ENCODE assay signal across 20 cellular contexts in genomic region chr3:53264718-53265117, GRCh38. TPM values are rescaled to one million over a fixed set of nuclear protein-coding genes. Genes with fewer than 3 reads are reported as not detected.
DNase-seq lines count a peak whose midpoint lies in the region; ATAC-seq and TF ChIP-seq lines count a peak whose summit lies in the region.
"Had no signal": no experiment of that assay in that cellular context is flagged by ENCODE, and none has a peak within 500 bp of the region (broad histone marks: within the 10 kb centered on the region; RNA-seq: fewer than 3 reads in every experiment).

No MANE protein-coding gene starts in this region.

- peaks cover 3% of the 10 kb centered on the region for H3K4me1 Mint-ChIP-seq in activated CD4-positive, alpha-beta T cell treated with anti-CD3 and anti-CD28 coated beads, Interleukin-2, amount 10 ng/mL, durations not matched to agents 24 days and 14 days
- no peaks in the 10 kb centered on the region for H3K4me1 Mint-ChIP-seq in activated CD4-positive, alpha-beta T cell treated with anti-CD3 and anti-CD28 coated beads for 36 hours

- H3K9me3 Mint-ChIP-seq in activated CD4-positive, alpha-beta T cell treated with anti-CD3 and anti-CD28 coated beads, Interleukin-2, amount 10 ng/mL, durations not matched to agents 24 days and 14 days: no peaks in the 10 kb centered on the region
- no peaks in the 10 kb centered on the region for H3K9me3 Mint-ChIP-seq in activated CD4-positive, alpha-beta T cell treated with anti-CD3 and anti-CD28 coated beads for 36 hours (ENCODE audit: low read depth)
- H3K9me3 Mint-ChIP-seq: activated naive CD4-positive, alpha-beta T cell treated with anti-CD3 and anti-CD28 coated beads for 36 hours had no signal

- no peaks in the 10 kb centered on the region for H3K27me3 ChIP-seq in ascending aorta
- H3K27me3 ChIP-seq: BLaER1, testis had no signal

- TF ChIP-seq CTCF in mucosa of descending colon (IDR thresholded peaks at IDR 0.05) (no peak), ascending aorta (IDR thresholded peaks at IDR 0.05) (no peak)

- H3K9me3 ChIP-seq in mucosa of descending colon: no peaks in the 10 kb centered on the region
- H3K9me3 ChIP-seq in ascending aorta: no peaks in the 10 kb centered on the region
- H3K9me3 ChIP-seq: BLaER1, testis had no signal

- CTCF ChIA-PET in activated CD4-positive, alpha-beta T cell treated with anti-CD3 and anti-CD28 coated beads for 36 hours (lab: Charles Lee): no interaction called here

- peaks cover under 1% of the 10 kb centered on the region for H3K4me1 ChIP-seq in mucosa of descending colon (ENCODE audit: low read depth)
- peaks cover 5% of the 10 kb centered on the region in 2 donors for H3K4me1 ChIP-seq in ascending aorta

- intact Hi-C loops in activated CD4-positive, alpha-beta T cell treated with anti-CD3 and anti-CD28 coated beads, Interleukin-2, amount 10 ng/mL, durations not matched to agents 24 days and 14 days (cut with micrococcal nuclease): no loop called here
- intact Hi-C loops in activated CD4-positive, alpha-beta T cell treated with anti-CD3 and anti-CD28 coated beads for 36 hours (cut with DNase I, micrococcal nuclease): no loop called here
- intact Hi-C loops in mucosa of descending colon (cut with DNase I, micrococcal nuclease) (no loop called here), ascending aorta (cut with DNase I) (no loop called here)

- POLR2A ChIA-PET in activated CD4-positive, alpha-beta T cell treated with anti-CD3 and anti-CD28 coated beads for 36 hours (lab: Charles Lee): no interaction called here

- no peak overlapping the region for H3K4me3 ChIP-seq in mucosa of descending colon
- no peak overlapping the region for H3K4me3 ChIP-seq in ascending aorta
- H3K4me3 ChIP-seq: BLaER1, skin epidermis, testis had no signal

- no peak overlapping the region for H3K27ac Mint-ChIP-seq in activated CD4-positive, alpha-beta T cell treated with anti-CD3 and anti-CD28 coated beads, Interleukin-2, amount 10 ng/mL, durations not matched to agents 24 days and 14 days
- H3K27ac Mint-ChIP-seq in activated CD4-positive, alpha-beta T cell treated with anti-CD3 and anti-CD28 coated beads for 36 hours: no peak overlapping the region
- H3K27ac Mint-ChIP-seq: activated naive CD4-positive, alpha-beta T cell treated with anti-CD3 and anti-CD28 coated beads for 36 hours had no signal

- DNase-seq in activated CD4-positive, alpha-beta T cell treated with anti-CD3 and anti-CD28 coated beads, Interleukin-2, amount 10 ng/mL, durations not matched to agents 24 days and 14 days: peak; percentile 52
- DNase-seq in activated CD4-positive, alpha-beta T cell treated with anti-CD3 and anti-CD28 coated beads for 36 hours: no peak
- DNase-seq in mucosa of descending colon: no peak
- peak; percentile 70 for DNase-seq in ureter (ENCODE audit: low spot score)
- DNase-seq in NCI-H524 treated with DMSO at 0.1 percent for 48 hours (lab: John Stamatoyannopoulos, UW): no peak
- DNase-seq in ascending aorta (ENCODE audit: low spot score in 2 of 2): no peak
- DNase-seq: 8988T; activated naive CD4-positive, alpha-beta T cell treated with anti-CD3 and anti-CD28 coated beads for 36 hours; dermis blood vessel endothelial cell; IMR-90; islet precursor cell; NCI-H510A treated with DMSO at 0.1 percent for 48 hours; stimulated activated CD4-positive, alpha-beta T cell treated with anti-CD3 and anti-CD28 coated beads, Interleukin-4, amount 100 ng/mL, for 4 hours; stimulated activated CD8-positive, alpha-beta memory T cell treated with anti-CD3 and anti-CD28 coated beads, Interleukin-4, amount 100 ng/mL, for 48 hours; testis had no signal

- no peak for ATAC-seq in activated CD4-positive, alpha-beta T cell treated with anti-CD3 and anti-CD28 coated beads for 36 hours
- ATAC-seq in esophagus mucosa (peak; percentile 64), mucosa of descending colon (peak; percentile 9), HG02678 (IDR thresholded peaks at IDR 0.05; ENCODE audit: unreplicated experiment) (no peak)
- ATAC-seq: Panc1 had no signal

- H3K36me3 ChIP-seq in mucosa of descending colon (ENCODE audit: low read depth): no peaks in the 10 kb centered on the region
- no peaks in the 10 kb centered on the region for H3K36me3 ChIP-seq in ascending aorta
- H3K36me3 ChIP-seq: BLaER1 had no signal

- H3K36me3 Mint-ChIP-seq in activated CD4-positive, alpha-beta T cell treated with anti-CD3 and anti-CD28 coated beads, Interleukin-2, amount 10 ng/mL, durations not matched to agents 24 days and 14 days (ENCODE audit: low read depth): no peaks in the 10 kb centered on the region
- H3K36me3 Mint-ChIP-seq in activated CD4-positive, alpha-beta T cell treated with anti-CD3 and anti-CD28 coated beads for 36 hours (ENCODE audit: low read depth): no peaks in the 10 kb centered on the region

- no peak overlapping the region for H3K4me3 Mint-ChIP-seq in activated CD4-positive, alpha-beta T cell treated with anti-CD3 and anti-CD28 coated beads, Interleukin-2, amount 10 ng/mL, durations not matched to agents 24 days and 14 days
- H3K4me3 Mint-ChIP-seq in activated CD4-positive, alpha-beta T cell treated with anti-CD3 and anti-CD28 coated beads for 36 hours: no peak overlapping the region
- H3K4me3 Mint-ChIP-seq: activated naive CD4-positive, alpha-beta T cell treated with anti-CD3 and anti-CD28 coated beads for 36 hours had no signal

- no peak overlapping the region for H3K27ac ChIP-seq in ascending aorta
- H3K27ac ChIP-seq: BLaER1, skin epidermis, testis had no signal

- H3K27me3 Mint-ChIP-seq in activated CD4-positive, alpha-beta T cell treated with anti-CD3 and anti-CD28 coated beads, Interleukin-2, amount 10 ng/mL, durations not matched to agents 24 days and 14 days: peaks cover 4% of the 10 kb centered on the region
- H3K27me3 Mint-ChIP-seq in activated CD4-positive, alpha-beta T cell treated with anti-CD3 and anti-CD28 coated beads for 36 hours: no peaks in the 10 kb centered on the region

RNA-seq across cellular contexts. Expression of gene TKT, which starts 8.9 kb away (rescaled TPM):
- 377 and 379 TPM in 2 replicates for total RNA-seq in activated CD4-positive, alpha-beta T cell treated with anti-CD3 and anti-CD28 coated beads, Interleukin-2, amount 10 ng/mL, durations not matched to agents 24 days and 14 days
- 100 to 1,000 TPM; 320 to 418 TPM for total RNA-seq in activated CD4-positive, alpha-beta T cell treated with anti-CD3 and anti-CD28 coated beads for 36 hours
- total RNA-seq in esophagus mucosa: 379 TPM
- 100 to 1,000 TPM; 180 to 260 (median 226) TPM for total RNA-seq in mucosa of descending colon
- total RNA-seq in ureter: 194 TPM
- total RNA-seq in ascending aorta: 219 TPM

Comparison
In these comparisons a context has a peak if more than half of its experiments do, and no peak if none do; other contexts are left out.
1. DNase-seq: peak in activated CD4-positive, alpha-beta T cell treated with anti-CD3 and anti-CD28 coated beads, Interleukin-2, amount 10 ng/mL, durations not matched to agents 24 days and 14 days (single experiment) and ureter (single experiment); none in activated CD4-positive, alpha-beta T cell treated with anti-CD3 and anti-CD28 coated beads for 36 hours (single experiment), mucosa of descending colon (0 of 3), NCI-H524 treated with DMSO at 0.1 percent for 48 hours (single experiment) and ascending aorta (0 of 2).
2. ATAC-seq: peak in esophagus mucosa (single experiment) and mucosa of descending colon (single experiment); none in activated CD4-positive, alpha-beta T cell treated with anti-CD3 and anti-CD28 coated beads for 36 hours (single experiment) and HG02678 (single experiment).